ENCODE assay signal across 8 cellular contexts in genomic region chr14:52950898-52951729, GRCh38. TPM values are rescaled to one million over a fixed set of nuclear protein-coding genes. Genes with fewer than 3 reads are reported as not detected.
A peak's percentile ranks its signal among the peaks of the same experiment; 100 is the strongest.
DNase-seq lines count a peak whose midpoint lies in the region; ATAC-seq and TF ChIP-seq lines count a peak whose summit lies in the region.

TSS of gene FERMT2 (minus strand) at chr14:52951050. CDS start at chr14:52950568, 482 bp downstream.

- peak; percentile 59 for ATAC-seq in GM18502 (IDR thresholded peaks at IDR 0.05; ENCODE audit: poor library complexity, unreplicated experiment)

- DNase-seq in ACHN (peak; percentile 87), SHP77 (lab: John Stamatoyannopoulos, UW) (peak; percentile 80 to 95), MCF 10A (ENCODE audit: unreplicated experiment) (peak; percentile 84), hypothalamus (lab: John Stamatoyannopoulos, UW) (peak; percentile 53 to 98 (median 91)), pulmonary artery endothelial cell (ENCODE audit: low read depth, low spot score) (peak; percentile 52), GF-D8 (lab: John Stamatoyannopoulos, UW) (no peak)

- intact Hi-C loops in MCF 10A (cut with micrococcal nuclease): loop anchor here (1.0 to 2.0 kb wide), 2 partner anchors 78 to 117 kb away; no protein-coding TSS in a partner anchor

- no peaks in the 10 kb centered on the region for H3K27me3 Mint-ChIP-seq in MCF 10A (ENCODE audit: insufficient read depth, unreplicated experiment)

- no peak for TF ChIP-seq CTCF in MCF 10A (IDR thresholded peaks at IDR 0.05; ENCODE audit: unreplicated experiment)

- TF ChIP-seq RAD21 in Ishikawa (IDR thresholded peaks at IDR 0.05; ENCODE audit: low read depth): no peak

- peak within 1 kb of the TSS; percentile 94 for H3K4me3 Mint-ChIP-seq in MCF 10A (ENCODE audit: unreplicated experiment)

- in situ Hi-C loops in ACHN (cut with HindIII; ENCODE audit: low pct_ligation_motif_present, low pct_unique_long_range_greater_than_20kb, low sequenced_read_pairs): no loop called here

- CTCF ChIA-PET in MCF 10A (lab: Yijun Ruan, JAX): interaction anchor here (0.8 to 2.3 kb wide), 14 partner anchors 10 to 353 kb away, joined by 3 to 20 read pairs (median 4); no protein-coding TSS in a partner anchor

- H3K9me3 Mint-ChIP-seq in MCF 10A (ENCODE audit: unreplicated experiment): no peaks in the 10 kb centered on the region

- no TSS peak for BruUV-seq in MCF 10A (replicated peaks; lab: Mats Ljungman, UMichigan)

- POLR2A ChIA-PET in MCF 10A (lab: Yijun Ruan, JAX): interaction anchor here (0.6 to 4.7 kb wide), 22 partner anchors 9 to 276 kb away, joined by 3 to 38 read pairs (median 5); partner anchors contain the start of gene STYX

- peaks cover 20% of the 10 kb centered on the region for H3K36me3 Mint-ChIP-seq in MCF 10A (ENCODE audit: insufficient read depth, unreplicated experiment)

- TF ChIP-seq EP300 in Ishikawa (IDR thresholded peaks at IDR 0.05; ENCODE audit: borderline replicate concordance): peak; percentile 30; the same call in 1 of the 2 replicates

- H3K4me1 Mint-ChIP-seq in MCF 10A (ENCODE audit: insufficient read depth, unreplicated experiment): peaks cover 16% of the 10 kb centered on the region

- peak within 1 kb of the TSS; percentile 90 for H3K27ac Mint-ChIP-seq in MCF 10A (ENCODE audit: low read depth, unreplicated experiment)

TF ChIP-seq in Ishikawa, 13 proteins besides CTCF, POLR2A, EP300 and RAD21:
- TF ChIP-seq TEAD4 (IDR thresholded peaks at IDR 0.05) (no peak), ZBTB7A (IDR thresholded peaks at IDR 0.05; ENCODE audit: low read depth) (peak; percentile 76), MAX (IDR thresholded peaks at IDR 0.05) (no peak; the same call in 1 of the 2 replicates), TAF1 (IDR thresholded peaks at IDR 0.05; ENCODE audit: low read depth) (peak; percentile 34; the same call in 1 of the 2 replicates), CEBPB (IDR thresholded peaks at IDR 0.05) (no peak), YY1 (IDR thresholded peaks at IDR 0.05; ENCODE audit: low read depth) (no peak), CREB1 (IDR thresholded peaks at IDR 0.05; ENCODE audit: low read depth) (no peak), NFIC (IDR thresholded peaks at IDR 0.05) (0 out of 2 replicates have a peak, but pooled peaks have one; percentile 31)
TF ChIP-seq in Ishikawa: peak in this region for 3.

RNA-seq across cellular contexts. Expression of gene FERMT2, which starts in this region (rescaled TPM):
- 62.2 and 62.7 TPM in 2 replicates for total RNA-seq in MCF 10A (2022)
- 112 and 125 TPM in 2 replicates for total RNA-seq in pulmonary artery endothelial cell
